ENCODE assay signal across 8 cellular contexts in genomic region chrX:56763556-56764152, GRCh38. TPM values are rescaled to one million over a fixed set of nuclear protein-coding genes. Genes with fewer than 3 reads are reported as not detected.
A peak's percentile ranks its signal among the peaks of the same experiment; 100 is the strongest.
DNase-seq lines count a peak whose midpoint lies in the region; ATAC-seq and TF ChIP-seq lines count a peak whose summit lies in the region.

No MANE protein-coding gene starts in this region.

- no peaks in the 10 kb centered on the region for H3K36me3 ChIP-seq in SU-DHL-6 (ENCODE audit: low read length)
- H3K36me3 ChIP-seq in psoas muscle (ENCODE audit: insufficient read depth in 1 of 2, low read depth in 1 of 2) = no peaks in the 10 kb centered on the region

- peak overlapping the region; percentile 76 for H2AFZ ChIP-seq in SU-DHL-6 (ENCODE audit: low read depth, low read length, severe bottlenecking)

- peak overlapping the region; percentile 42 for H3K27ac ChIP-seq in SU-DHL-6 (ENCODE audit: low read depth, low read length)
- H3K27ac ChIP-seq in dorsolateral prefrontal cortex = peak overlapping the region; percentile 49 to 100 (median 99)
- peak overlapping the region; percentile 95 for H3K27ac ChIP-seq in psoas muscle

- no peaks in the 10 kb centered on the region for H4K20me1 ChIP-seq in SU-DHL-6 (ENCODE audit: low read depth, low read length)

- H3K27me3 ChIP-seq in SU-DHL-6 (ENCODE audit: low read length) = no peaks in the 10 kb centered on the region
- peaks cover 0 to 23% (median 0%) of the 10 kb centered on the region in 45 donors for H3K27me3 ChIP-seq in dorsolateral prefrontal cortex
- H3K27me3 ChIP-seq in psoas muscle (ENCODE audit: insufficient read depth in 3 of 3, low read length in 2 of 3) = no peaks in the 10 kb centered on the region

- ATAC-seq in psoas muscle = peak; percentile 59 to 76 (median 68)

- TF ChIP-seq CTCF in SU-DHL-6 (IDR thresholded peaks at IDR 0.05; ENCODE audit: insufficient read depth, low read length, poor library complexity, severe bottlenecking) = no peak
- TF ChIP-seq CTCF in dorsolateral prefrontal cortex (IDR thresholded peaks at IDR 0.05 in 54 of 56, conservative IDR thresholded peaks at IDR 0.05 in 2 of 56; ENCODE audit: low read depth in 1 of 56, partially characterized antibody in 56 of 56) = peak in 50 of 56 donors; percentile 16 to 80 (median 62)
- TF ChIP-seq CTCF in psoas muscle (IDR thresholded peaks at IDR 0.05) = peak; percentile 81

- no peaks in the 10 kb centered on the region for H3K9me3 ChIP-seq in SU-DHL-6 (ENCODE audit: insufficient read depth, low read length)
- H3K9me3 ChIP-seq in psoas muscle = no peaks in the 10 kb centered on the region

- WGBS in psoas muscle, 3 donors = 19 to 63% (median 41%) methylated on average over 7 to 11 of the region's 11 CpGs

- TF ChIP-seq POLR2A in GM19193 (IDR thresholded peaks at IDR 0.05; ENCODE audit: extremely low read depth, insufficient read depth, insufficient read length) = peak; percentile 29

- H3K4me1 ChIP-seq in psoas muscle = peaks cover 15% of the 10 kb centered on the region

- peak overlapping the region; percentile 30; the same call in 1 of the 2 replicates for H3K9ac ChIP-seq in SU-DHL-6 (ENCODE audit: low read length)

- H3F3A ChIP-seq in SU-DHL-6 (ENCODE audit: insufficient read depth) = no peaks in the 10 kb centered on the region

- DNase-seq in dorsolateral prefrontal cortex (peak; percentile 59 to 90 (median 84)), psoas muscle (peak; percentile 77 to 88), glomerular visceral epithelial cell (ENCODE audit: extremely low spot score) (no peak), SIG-M5 (lab: John Stamatoyannopoulos, UW) (no peak), nucleus accumbens (lab: John Stamatoyannopoulos, UW) (no peak), NCI-H1092 treated with DMSO at 0.1 percent for 48 hours (lab: John Stamatoyannopoulos, UW) (no peak)

- H3K4me3 ChIP-seq in SU-DHL-6 (ENCODE audit: insufficient read depth, low read length, poor library complexity, severe bottlenecking) (no peak overlapping the region), dorsolateral prefrontal cortex (peak overlapping the region in 56 of 59 donors; percentile 15 to 88 (median 64)), psoas muscle (peak overlapping the region; percentile 91)

- H3K4me2 ChIP-seq in SU-DHL-6 (ENCODE audit: low read depth, low read length, poor library complexity, severe bottlenecking) = peak overlapping the region; percentile 58

- no peaks in the 10 kb centered on the region for H3K9me2 ChIP-seq in SU-DHL-6 (replicated peaks; ENCODE audit: insufficient read depth, low read length)

- no peaks in the 10 kb centered on the region for H3K79me2 ChIP-seq in SU-DHL-6 (ENCODE audit: insufficient read depth, low read length)

- intact Hi-C loops in dorsolateral prefrontal cortex (cut with DNase I) = loop anchor here in 1 of 2 donors (10.0 kb wide), 1 partner anchor 1599 kb away; no protein-coding TSS in a partner anchor
- intact Hi-C loops in psoas muscle (cut with DNase I) = no loop called here

RNA-seq across cellular contexts. Expression of gene NBDY, which starts 34.6 kb away (rescaled TPM):
- total RNA-seq in dorsolateral prefrontal cortex = 10 to 100 TPM; 17.2 to 46.9 (median 34.2) TPM
- total RNA-seq in psoas muscle = 10 to 100 TPM in 2 of 4 donors, 1 to 10 TPM in 2; 5.3 to 15.6 (median 8.5) TPM
- 1 to 10 TPM; 5.2 to 7.7 (median 6.5) TPM for polyA plus RNA-seq in psoas muscle

Comparison
In these comparisons a context has a peak if more than half of its experiments do, and no peak if none do; other contexts are left out.
1. H3K27ac ChIP-seq: peak in every context shown above with its lines; median percentile 99 in dorsolateral prefrontal cortex; 95 in psoas muscle; 42 in SU-DHL-6.
2. DNase-seq: peak in dorsolateral prefrontal cortex (10 of 10) and psoas muscle (2 of 2); none in glomerular visceral epithelial cell (single experiment), SIG-M5 (single experiment), nucleus accumbens (0 of 56) and NCI-H1092 treated with DMSO at 0.1 percent for 48 hours (single experiment).